In the genomic region with DNA sequence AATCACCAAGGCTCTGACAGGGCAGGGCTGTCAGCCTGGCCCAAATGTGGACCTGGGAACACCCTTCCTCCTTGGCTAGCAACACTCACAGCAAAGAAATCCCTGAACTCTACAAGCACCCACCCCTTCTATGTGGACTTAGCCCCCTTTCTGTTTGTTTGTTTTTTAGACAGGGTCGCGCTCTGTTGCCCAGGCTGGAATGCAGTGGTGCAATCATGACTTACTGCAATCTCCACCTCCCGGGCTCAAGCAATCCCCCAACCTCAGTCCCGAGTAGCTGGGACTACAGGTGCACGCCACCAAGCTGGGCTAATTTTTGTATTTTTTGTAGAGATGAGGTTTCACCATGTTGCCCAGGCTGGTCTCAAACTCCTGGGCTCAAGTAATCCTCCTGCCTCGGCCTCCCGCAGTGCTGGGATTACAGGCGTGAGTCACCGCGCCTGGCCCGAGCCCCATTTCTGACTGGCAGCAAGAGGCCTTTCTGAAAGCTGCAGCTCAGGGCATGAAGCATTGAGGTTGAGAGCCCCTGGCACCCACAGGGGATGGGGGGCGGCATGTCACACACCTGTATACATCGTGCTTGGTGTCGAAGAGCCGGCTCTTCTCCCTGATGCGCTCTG, we compare ENCODE assay signal across 21 cellular contexts. TPM values are rescaled to one million over a fixed set of nuclear protein-coding genes. Genes with fewer than 3 reads are reported as not detected.
A peak's percentile ranks its signal among the peaks of the same experiment; 100 is the strongest.
DNase-seq lines count a peak whose midpoint lies in the region; ATAC-seq, FAIRE-seq and TF ChIP-seq lines count a peak whose summit lies in the region.
"Had no signal": no experiment of that assay in that cellular context is flagged by ENCODE, and none has a peak within 500 bp of the region (broad histone marks: within the 10 kb centered on the region; RNA-seq: fewer than 3 reads in every experiment).

No MANE protein-coding gene starts in this region.

- no peak for FAIRE-seq in H54 (lab: Jason Lieb, UNC)

- no peak for TF ChIP-seq EP300 in stomach (IDR thresholded peaks at IDR 0.05)

- peaks cover 15 to 58% (median 40%) of the 10 kb centered on the region in 4 donors for H3K4me1 ChIP-seq in stomach
- H3K4me1 ChIP-seq: ascending aorta, gastroesophageal sphincter had no signal

- ATAC-seq in HG03378 (IDR thresholded peaks at IDR 0.05; ENCODE audit: unreplicated experiment), result no peak
- ATAC-seq: gastroesophageal sphincter; natural killer cell treated with Interleukin-12 subunit alpha and Interleukin-12 subunit beta and Interleukin-15 and Interleukin-18, amount 100 ng/mL, for 72 hours; stimulated activated memory B cell treated with anti-CD40 and anti-IgM and Interleukin-4, amounts not matched to agents 10 μg/mL and 1 μg/mL and 100 μg/mL, for 72 hours had no signal

- WGBS in stomach, 5 donors, result 79 to 84% (median 82%) methylated on average over 11 to 16 of the region's 16 CpGs

- intact Hi-C loops in stomach (cut with DNase I; ENCODE audit: low total_unique reads), result no loop called here

- TF ChIP-seq CTCF in VCaP (conservative IDR thresholded peaks at IDR 0.05) (no peak), stomach (IDR thresholded peaks at IDR 0.05) (no peak)

- peaks cover 19 to 47% (median 35%) of the 10 kb centered on the region in 4 donors for H3K36me3 ChIP-seq in stomach
- H3K36me3 ChIP-seq: BLaER1, gastroesophageal sphincter had no signal

- DNase-seq in H54 (ENCODE audit: insufficient read length, low spot score) (peak; percentile 76), kidney tubule cell (ENCODE audit: low spot score) (peak; percentile 48), stomach (no peak), OCI-M2 (lab: John Stamatoyannopoulos, UW; ENCODE audit: unreplicated experiment) (no peak), inferior parietal cortex (ENCODE audit: extremely low spot score) (no peak)
- DNase-seq in central memory CD4-positive, alpha-beta T cell, result no peak
- DNase-seq: activated CD4-positive, alpha-beta T cell treated with anti-CD3 and anti-CD28 coated beads for 1 hour; HCEC 1CT; mesenchymal stem cell; NCI-H2029 treated with DMSO at 0.1 percent for 48 hours; NCI-H524 treated with DMSO at 0.1 percent for 48 hours; T-helper 9 cell had no signal

- H3K27ac ChIP-seq in VCaP, result peak overlapping the region; percentile 73
- H3K27ac ChIP-seq in stomach, result peak overlapping the region in 3 of 5 donors; percentile 40 to 69 (median 60)
- H3K27ac ChIP-seq: ascending aorta, BLaER1, gastroesophageal sphincter, SK-N-MC had no signal

- no peak overlapping the region for H3K4me3 ChIP-seq in stomach
- H3K4me3 ChIP-seq: ascending aorta, BLaER1, gastroesophageal sphincter, SK-N-MC, upper lobe of left lung had no signal

- no peaks in the 10 kb centered on the region for H3K9me3 ChIP-seq in stomach
- H3K9me3 ChIP-seq: ascending aorta, BLaER1, gastroesophageal sphincter, upper lobe of left lung had no signal

- H3K27me3 ChIP-seq in stomach, result peaks cover 0 to 21% (median 0%) of the 10 kb centered on the region in 3 donors
- H3K27me3 ChIP-seq: ascending aorta, BLaER1, upper lobe of left lung had no signal

- TF ChIP-seq POLR2A in H54 (IDR thresholded peaks at IDR 0.05; ENCODE audit: low read depth, low read length) (no peak), stomach (IDR thresholded peaks at IDR 0.05) (no peak)

RNA-seq across cellular contexts. Expression of gene RIPK4, which starts 16.2 kb away (rescaled TPM):
- total RNA-seq in stomach, result 10 to 100 TPM in 4 of 5 donors, 1 to 10 TPM in 1; 9.0 to 36.2 (median 13.2) TPM
- polyA plus RNA-seq in stomach, result 10 to 100 TPM in 2 of 3 donors, 1 to 10 TPM in 1; 8.7 to 37.6 (median 29.2) TPM

Comparison
In these comparisons a context has a peak if more than half of its experiments do, and no peak if none do; other contexts are left out.
1. DNase-seq: peak in H54 (single experiment) and kidney tubule cell (single experiment); none in stomach (single experiment), OCI-M2 (single experiment), central memory CD4-positive, alpha-beta T cell (single experiment) and inferior parietal cortex (single experiment).